In genomic region chr10:71753091-71753959, GRCh38 we compare ENCODE assay signal across 1 cellular context.
TF ChIP-seq lines count a peak whose summit lies in the region.

No MANE protein-coding gene starts in this region.

TF ChIP-seq in HepG2, 621 proteins besides CTCF, POLR2A, EP300 and RAD21 (continues in another document):
- TF ChIP-seq SIX1 (CRISPR knock-in tag; IDR thresholded peaks at IDR 0.05; ENCODE audit: borderline replicate concordance) = no peak; the same call in 1 of the 2 replicates
- no peak for TF ChIP-seq ZNF180 (CRISPR knock-in tag; IDR thresholded peaks at IDR 0.05; ENCODE audit: borderline replicate concordance, low read depth)
- TF ChIP-seq ZBTB10 (CRISPR knock-in tag; IDR thresholded peaks at IDR 0.05; ENCODE audit: borderline replicate concordance) = 0 out of 2 replicates have a peak, but pooled peaks have one; percentile 23
- peak; percentile 40; the same call in 1 of the 2 replicates for TF ChIP-seq EHMT2 (IDR thresholded peaks at IDR 0.05; ENCODE audit: borderline replicate concordance, low read depth, low read length)
- no peak for TF ChIP-seq ZNF646 (CRISPR knock-in tag; IDR thresholded peaks at IDR 0.05)
- TF ChIP-seq SMAD1 (CRISPR knock-in tag; IDR thresholded peaks at IDR 0.05; ENCODE audit: borderline replicate concordance, low read depth) = no peak
- TF ChIP-seq PAXIP1 (CRISPR knock-in tag; conservative IDR thresholded peaks at IDR 0.05) = 0 out of 2 replicates have a peak, but pooled peaks have one; percentile 15
- TF ChIP-seq ATF7 (IDR thresholded peaks at IDR 0.05) = no peak
- no peak for TF ChIP-seq ATF7 (CRISPR knock-in tag; IDR thresholded peaks at IDR 0.05)
- peak; percentile 60; the same call in 1 of the 2 replicates for TF ChIP-seq ZNF281 (CRISPR knock-in tag; IDR thresholded peaks at IDR 0.05; ENCODE audit: borderline replicate concordance)
- 0 out of 2 replicates have a peak, but pooled peaks have one; percentile 17 for TF ChIP-seq TCF7 (IDR thresholded peaks at IDR 0.05; ENCODE audit: low read depth)
- TF ChIP-seq HOMEZ (CRISPR knock-in tag; IDR thresholded peaks at IDR 0.05; ENCODE audit: low read depth) = no peak
- TF ChIP-seq FIP1L1 (IDR thresholded peaks at IDR 0.05; ENCODE audit: borderline replicate concordance, insufficient read depth, low read depth, low read length) = no peak
- no peak for TF ChIP-seq HIVEP1 (CRISPR knock-in tag; IDR thresholded peaks at IDR 0.05)
- TF ChIP-seq POLR2AphosphoS5 (IDR thresholded peaks at IDR 0.05; ENCODE audit: low read depth, low read length) = no peak
- TF ChIP-seq TSC22D2 (CRISPR knock-in tag; IDR thresholded peaks at IDR 0.05; ENCODE audit: borderline replicate concordance) = no peak
- no peak for TF ChIP-seq FOXJ3 (CRISPR knock-in tag; IDR thresholded peaks at IDR 0.05; ENCODE audit: borderline replicate concordance)
- TF ChIP-seq THRA (CRISPR knock-in tag; IDR thresholded peaks at IDR 0.05; ENCODE audit: borderline replicate concordance) = 0 out of 2 replicates have a peak, but pooled peaks have one; percentile 34
- no peak for TF ChIP-seq FOXA3 (CRISPR knock-in tag; IDR thresholded peaks at IDR 0.05)
- no peak for TF ChIP-seq JUNB (CRISPR knock-in tag; IDR thresholded peaks at IDR 0.05; ENCODE audit: borderline replicate concordance)
- TF ChIP-seq ZNF563 (CRISPR knock-in tag; IDR thresholded peaks at IDR 0.05) = 0 out of 2 replicates have a peak, but pooled peaks have one; percentile 36
- TF ChIP-seq ZNF574 (CRISPR knock-in tag; IDR thresholded peaks at IDR 0.05) = peak; percentile 29; the same call in 1 of the 2 replicates
- TF ChIP-seq TCF12 (IDR thresholded peaks at IDR 0.05) = no peak
- no peak for TF ChIP-seq TCF12 (CRISPR knock-in tag; IDR thresholded peaks at IDR 0.05)
- TF ChIP-seq TEF (CRISPR knock-in tag; IDR thresholded peaks at IDR 0.05) = no peak
- TF ChIP-seq KAT2B (IDR thresholded peaks at IDR 0.05; ENCODE audit: borderline replicate concordance, low read depth, low read length) = no peak
